1 cellular context compared by ENCODE assay signal in genomic region chr19:54426291-54426918, GRCh38.
TF ChIP-seq lines count a peak whose summit lies in the region.

No MANE protein-coding gene starts in this region.

TF ChIP-seq in K562, 482 proteins besides CTCF, POLR2A, EP300 and RAD21:
- TF ChIP-seq MYBL2 (IDR thresholded peaks at IDR 0.05; ENCODE audit: low read depth) (no peak), MYBL2 (CRISPR knock-in tag; IDR thresholded peaks at IDR 0.05; ENCODE audit: borderline replicate concordance) (no peak), POLR2G (IDR thresholded peaks at IDR 0.05; ENCODE audit: low read depth, low read length) (peak; percentile 49; the same call in 1 of the 2 replicates), ATF6 (CRISPR knock-in tag; IDR thresholded peaks at IDR 0.05) (no peak)
